Comparison of ENCODE assay signal across 13 cellular contexts in genomic region chr17:75396025-75396424, GRCh38. TPM values are rescaled to one million over a fixed set of nuclear protein-coding genes. Genes with fewer than 3 reads are reported as not detected.
DNase-seq lines count a peak whose midpoint lies in the region; ATAC-seq, FAIRE-seq and TF ChIP-seq lines count a peak whose summit lies in the region.
"Had no signal": no experiment of that assay in that cellular context is flagged by ENCODE, and none has a peak within 500 bp of the region (broad histone marks: within the 10 kb centered on the region; RNA-seq: fewer than 3 reads in every experiment).

No MANE protein-coding gene starts in this region.

- no peaks in the 10 kb centered on the region for H3K9me3 Mint-ChIP-seq in T-helper 2 cell treated with Interferon-gamma antibody and Interleukin-4, amounts not matched to agents 5 μg/mL and 100 μg/mL, for 36 hours
- H3K9me3 Mint-ChIP-seq in activated B cell treated with CpG ODN at 0.5 μM for 24 hours, result no peaks in the 10 kb centered on the region
- H3K9me3 Mint-ChIP-seq in nephron, result no peaks in the 10 kb centered on the region

- H3K4me3 ChIP-seq in GM12875 (ENCODE audit: low read depth, low read length), result peak overlapping the region; percentile 12
- H3K4me3 ChIP-seq in kidney (ENCODE audit: low read length in 2 of 2), result no peak overlapping the region
- H3K4me3 ChIP-seq in esophagus squamous epithelium, result no peak overlapping the region
- H3K4me3 ChIP-seq: adrenal gland, pancreas, transverse colon had no signal

- WGBS in esophagus squamous epithelium, 2 donors, result 56 to 60% methylated on average over 6 of the region's 6 CpGs

- CTCF ChIA-PET in activated B cell treated with CpG ODN at 0.5 μM for 24 hours (lab: Charles Lee), result interaction anchor here (1.3 to 3.1 kb wide), 3 partner anchors 16 to 126 kb away, joined by 4 to 25 read pairs (median 6); partner anchors contain the start of gene MIF4GD

- no peaks in the 10 kb centered on the region for H3K9me3 ChIP-seq in kidney (ENCODE audit: control insufficient read depth in 1 of 2, low read length in 2 of 2)
- H3K9me3 ChIP-seq in esophagus squamous epithelium, result no peaks in the 10 kb centered on the region
- H3K9me3 ChIP-seq: adrenal gland, pancreas, transverse colon had no signal

- no peaks in the 10 kb centered on the region for H3K27me3 ChIP-seq in esophagus squamous epithelium
- H3K27me3 ChIP-seq: adrenal gland, pancreas, transverse colon had no signal

- FAIRE-seq in kidney (lab: Jason Lieb, UNC), result no peak
- FAIRE-seq: A204.1, pancreas had no signal

- TF ChIP-seq CTCF in GM12875 (IDR thresholded peaks at IDR 0.05; ENCODE audit: borderline replicate concordance, insufficient read depth, low read depth, low read length), result no peak
- TF ChIP-seq CTCF in activated B cell treated with CpG ODN at 0.5 μM for 24 hours (IDR thresholded peaks at IDR 0.05), result no peak
- no peak for TF ChIP-seq CTCF in nephron (IDR thresholded peaks at IDR 0.05; ENCODE audit: unreplicated experiment in 3 of 3)
- TF ChIP-seq CTCF in kidney (IDR thresholded peaks at IDR 0.05; ENCODE audit: borderline replicate concordance, extremely low read depth, insufficient read depth), result no peak
- TF ChIP-seq CTCF in esophagus squamous epithelium (IDR thresholded peaks at IDR 0.05), result no peak

- H3K4me1 Mint-ChIP-seq in T-helper 2 cell treated with Interferon-gamma antibody and Interleukin-4, amounts not matched to agents 5 μg/mL and 100 μg/mL, for 36 hours (ENCODE audit: low read depth), result peaks cover 52% of the 10 kb centered on the region
- H3K4me1 Mint-ChIP-seq in activated B cell treated with CpG ODN at 0.5 μM for 24 hours (peaks cover 84% of the 10 kb centered on the region), nephron (peaks cover 46% of the 10 kb centered on the region)

- H3K9ac ChIP-seq in kidney (ENCODE audit: low read length in 2 of 2), result no peak overlapping the region

- H3K4me1 ChIP-seq in kidney (ENCODE audit: control insufficient read depth in 1 of 2, insufficient read depth in 1 of 2, low read depth in 1 of 2, low read length in 2 of 2) (peaks cover 10 to 17% of the 10 kb centered on the region in 2 donors), esophagus squamous epithelium (peaks cover 37 to 91% (median 39%) of the 10 kb centered on the region in 3 donors)

- DNase-seq in T-helper 2 cell treated with Interferon-gamma antibody and Interleukin-4, amounts not matched to agents 5 μg/mL and 100 μg/mL, for 36 hours (ENCODE audit: low spot score), result no peak
- DNase-seq in T-helper 2 cell, result no peak
- DNase-seq in activated B cell treated with CpG ODN at 0.5 μM for 24 hours, result no peak
- DNase-seq in kidney, result no peak
- DNase-seq in esophagus squamous epithelium (lab: John Stamatoyannopoulos, UW), result no peak
- no peak for DNase-seq in OCI-M2 (lab: John Stamatoyannopoulos, UW; ENCODE audit: unreplicated experiment)
- DNase-seq: adrenal gland, NCI-H2171 treated with DMSO at 0.1 percent for 48 hours, pancreas, transverse colon had no signal

- intact Hi-C loops in activated B cell treated with CpG ODN at 0.5 μM for 24 hours (cut with micrococcal nuclease), result no loop called here
- intact Hi-C loops in kidney (cut with DNase I), result loop anchor here (10.0 kb wide), 1 partner anchor 51 kb away; no protein-coding TSS in a partner anchor
- intact Hi-C loops in esophagus squamous epithelium (cut with DNase I), result no loop called here

- POLR2A ChIA-PET in activated B cell treated with CpG ODN at 0.5 μM for 24 hours (lab: Charles Lee), result interaction anchor here (0.7 to 5.9 kb wide), 10 partner anchors 8 to 126 kb away, joined by 3 to 39 read pairs (median 4); partner anchors contain the start of genes GRB2, MIF4GD and SLC25A19

- no peaks in the 10 kb centered on the region for H3K27me3 Mint-ChIP-seq in T-helper 2 cell treated with Interferon-gamma antibody and Interleukin-4, amounts not matched to agents 5 μg/mL and 100 μg/mL, for 36 hours (ENCODE audit: low read depth)
- no peaks in the 10 kb centered on the region for H3K27me3 Mint-ChIP-seq in activated B cell treated with CpG ODN at 0.5 μM for 24 hours
- no peaks in the 10 kb centered on the region for H3K27me3 Mint-ChIP-seq in nephron (ENCODE audit: low read depth)

- TF ChIP-seq POLR2A in esophagus squamous epithelium (IDR thresholded peaks at IDR 0.05), result no peak

- H3K27ac Mint-ChIP-seq in T-helper 2 cell treated with Interferon-gamma antibody and Interleukin-4, amounts not matched to agents 5 μg/mL and 100 μg/mL, for 36 hours, result no peak overlapping the region
- H3K27ac Mint-ChIP-seq in activated B cell treated with CpG ODN at 0.5 μM for 24 hours (peak overlapping the region; percentile 70), nephron (peak overlapping the region; percentile 70 to 97 (median 92))

- H3K36me3 ChIP-seq in kidney (ENCODE audit: control insufficient read depth in 1 of 2, insufficient read depth in 2 of 2, low read length in 2 of 2) (no peaks in the 10 kb centered on the region), esophagus squamous epithelium (no peaks in the 10 kb centered on the region)
- H3K36me3 ChIP-seq: adrenal gland, pancreas, transverse colon had no signal

- H3K36me3 Mint-ChIP-seq in T-helper 2 cell treated with Interferon-gamma antibody and Interleukin-4, amounts not matched to agents 5 μg/mL and 100 μg/mL, for 36 hours (ENCODE audit: low read depth), result peaks cover 25% of the 10 kb centered on the region
- peaks cover 65% of the 10 kb centered on the region for H3K36me3 Mint-ChIP-seq in activated B cell treated with CpG ODN at 0.5 μM for 24 hours (ENCODE audit: low read depth)
- H3K36me3 Mint-ChIP-seq in nephron (ENCODE audit: low read depth), result peaks cover 10% of the 10 kb centered on the region

- peak overlapping the region; percentile 36 for H3K4me3 Mint-ChIP-seq in T-helper 2 cell treated with Interferon-gamma antibody and Interleukin-4, amounts not matched to agents 5 μg/mL and 100 μg/mL, for 36 hours
- H3K4me3 Mint-ChIP-seq in activated B cell treated with CpG ODN at 0.5 μM for 24 hours, result peak overlapping the region; percentile 92
- peak overlapping the region; percentile 67 to 90 (median 76) for H3K4me3 Mint-ChIP-seq in nephron

- H3K27ac ChIP-seq in kidney (ENCODE audit: low read depth in 2 of 2, low read length in 2 of 2) (no peak overlapping the region), esophagus squamous epithelium (no peak overlapping the region)
- H3K27ac ChIP-seq: adrenal gland, pancreas had no signal

- no peak for ATAC-seq in activated B cell treated with CpG ODN at 0.5 μM for 24 hours (ENCODE audit: low read depth)
- ATAC-seq: pancreas had no signal

RNA-seq across cellular contexts. Expression of gene GRB2, which starts 9.5 kb away (rescaled TPM):
- total RNA-seq in activated B cell treated with CpG ODN at 0.5 μM for 24 hours (307 and 320 TPM in 2 replicates), kidney (119 TPM), esophagus squamous epithelium (100 to 1,000 TPM in 2 of 4 donors, 10 to 100 TPM in 2; 58.9 to 128 (median 107) TPM)
- 65.3 TPM for polyA plus RNA-seq in kidney (ENCODE audit: insufficient read depth, low read depth, low replicate concordance)

Comparison
In these comparisons a context has a peak if more than half of its experiments do, and no peak if none do; other contexts are left out.
1. H3K4me3 Mint-ChIP-seq: peak in every context shown above with its lines; median percentile 92 in activated B cell treated with CpG ODN at 0.5 μM for 24 hours; 76 in nephron; 36 in T-helper 2 cell treated with Interferon-gamma antibody and Interleukin-4, amounts not matched to agents 5 μg/mL and 100 μg/mL, for 36 hours.